Comparison of ENCODE assay signal across 9 cellular contexts in genomic region chr5:174020069-174020927, GRCh38. TPM values are rescaled to one million over a fixed set of nuclear protein-coding genes. Genes with fewer than 3 reads are reported as not detected.
DNase-seq lines count a peak whose midpoint lies in the region; FAIRE-seq and TF ChIP-seq lines count a peak whose summit lies in the region.
"Not testable (repeated sequence)": the region's sequence is repeated elsewhere in the genome, so short reads cannot be mapped to it uniquely, and the experiment has no call there.
"Had no signal": no experiment of that assay in that cellular context is flagged by ENCODE, and none has a peak within 500 bp of the region (broad histone marks: within the 10 kb centered on the region; RNA-seq: fewer than 3 reads in every experiment).

No MANE protein-coding gene starts in this region.

- not testable (repeated sequence) for H3K9ac ChIP-seq in iPS-15b (ENCODE audit: low read depth, low read length)

- H3K4me1 ChIP-seq in iPS-15b (ENCODE audit: control insufficient read depth, insufficient read depth, low read length) = not testable (repeated sequence)

- not testable (repeated sequence) for H3K27me3 ChIP-seq in iPS-15b (ENCODE audit: control insufficient read depth, insufficient read depth, low read length)

- not testable (repeated sequence) for H3K36me3 ChIP-seq in iPS-15b (ENCODE audit: control insufficient read depth, insufficient read depth, low read length)

- FAIRE-seq in TTC549 (lab: Jason Lieb, UNC) = peak; percentile 71

- DNase-seq in AG20443 (ENCODE audit: low spot score) (peak; percentile 58), KG1 (lab: John Stamatoyannopoulos, UW) (peak; percentile 10), NCI-H526 (lab: John Stamatoyannopoulos, UW) (peak; percentile 36 to 57), dermis blood vessel endothelial cell (peak; percentile 60), pulmonary artery endothelial cell (ENCODE audit: low read depth, low spot score) (peak; percentile 7)

- H3K9me3 ChIP-seq in iPS-15b (ENCODE audit: control insufficient read depth, insufficient read depth, low read length) = not testable (repeated sequence)

- TF ChIP-seq CTCF in GM12873 (IDR thresholded peaks at IDR 0.05; ENCODE audit: insufficient read depth, low read depth, low read length, missing control alignments) = peak; percentile 72

- H3K4me3 ChIP-seq in iPS-15b (ENCODE audit: low read depth, low read length) = peak overlapping the region; percentile 47

RNA-seq across cellular contexts. Expression of gene NSG2, which starts 25.2 kb away (rescaled TPM):
- total RNA-seq in dermis blood vessel endothelial cell = 0.05 TPM in 1 of 2 replicates, not detected in the other
- not detected in 2 replicates for total RNA-seq in pulmonary artery endothelial cell

RNA-seq across cellular contexts. Expression of gene C5orf47, which starts 31.3 kb away (rescaled TPM):
- not detected in 2 replicates for total RNA-seq in dermis blood vessel endothelial cell
- total RNA-seq in pulmonary artery endothelial cell = not detected in 2 replicates
- total RNA-seq: left ventricle myocardium superior had no signal

Comparison
In these comparisons a context has a peak if more than half of its experiments do, and no peak if none do; other contexts are left out.
1. Peak in every context shown above with its lines: DNase-seq and H3K4me3 ChIP-seq.
2. DNase-seq: peak in every context shown above with its lines; median percentile 60 in dermis blood vessel endothelial cell; 58 in AG20443; 46 in NCI-H526; 10 in KG1; 7 in pulmonary artery endothelial cell.